13 cellular contexts compared by ENCODE assay signal in the genomic region with DNA sequence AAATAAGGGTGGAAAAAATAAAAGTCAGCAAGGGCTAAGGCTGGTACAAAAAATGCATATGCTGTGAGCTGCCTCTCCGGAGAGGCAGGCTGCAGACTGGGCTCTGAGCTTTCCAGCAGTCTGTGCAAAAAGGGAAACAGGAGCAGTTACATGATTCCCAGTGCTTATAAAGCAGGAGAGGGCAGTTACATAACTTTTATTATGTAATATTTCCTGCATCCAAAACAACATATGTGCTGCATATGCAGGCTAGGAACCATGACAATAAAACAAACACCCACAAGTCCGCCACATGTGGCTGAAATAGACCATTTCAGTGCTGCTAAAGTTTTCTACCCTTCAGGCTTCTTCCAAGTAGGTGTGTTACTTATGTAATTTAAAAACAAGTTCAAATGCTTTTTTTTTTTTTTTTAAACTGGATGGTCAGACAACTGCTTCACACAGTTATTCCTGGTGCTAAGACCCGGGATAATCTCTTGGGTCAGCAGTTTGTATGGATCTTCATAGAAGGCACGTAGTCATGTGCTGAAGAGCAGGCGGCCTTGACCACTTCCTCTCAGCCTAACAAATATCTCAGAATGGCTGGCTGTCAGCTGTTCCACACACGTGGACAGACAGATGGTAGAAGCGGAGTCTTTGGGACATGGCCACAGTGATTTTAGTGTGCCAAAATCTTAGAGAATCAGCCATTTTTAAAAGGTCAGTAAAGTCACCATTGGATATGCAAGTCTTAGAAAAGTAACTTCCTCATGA. TPM values are rescaled to one million over a fixed set of nuclear protein-coding genes. Genes with fewer than 3 reads are reported as not detected.
A peak's percentile ranks its signal among the peaks of the same experiment; 100 is the strongest.
DNase-seq lines count a peak whose midpoint lies in the region; ATAC-seq and TF ChIP-seq lines count a peak whose summit lies in the region.
"Had no signal": no experiment of that assay in that cellular context is flagged by ENCODE, and none has a peak within 500 bp of the region (broad histone marks: within the 10 kb centered on the region; RNA-seq: fewer than 3 reads in every experiment).

No MANE protein-coding gene starts in this region.

- no peaks in the 10 kb centered on the region for H3K9me3 Mint-ChIP-seq in activated naive CD4-positive, alpha-beta T cell treated with anti-CD3 and anti-CD28 coated beads for 36 hours
- H3K9me3 Mint-ChIP-seq: activated naive CD8-positive, alpha-beta T cell treated with anti-CD3 and anti-CD28 coated beads for 36 hours; stimulated activated effector memory CD8-positive, alpha-beta T cell treated with anti-CD3 and anti-CD28 coated beads, Interleukin-12 subunit alpha, Interleukin-12 subunit beta, amount 100 ng/mL, for 72 hours had no signal

- peak overlapping the region; percentile 91 for H3K27ac ChIP-seq in smooth muscle cell (ENCODE audit: low read depth)

- no peaks in the 10 kb centered on the region for H3K9me3 ChIP-seq in smooth muscle cell (replicated peaks; ENCODE audit: low read depth)

- no peaks in the 10 kb centered on the region for H3K27me3 ChIP-seq in smooth muscle cell (ENCODE audit: low read depth)

- no peaks in the 10 kb centered on the region for H3K27me3 Mint-ChIP-seq in activated naive CD4-positive, alpha-beta T cell treated with anti-CD3 and anti-CD28 coated beads for 36 hours (ENCODE audit: low read depth)
- H3K27me3 Mint-ChIP-seq: activated naive CD8-positive, alpha-beta T cell treated with anti-CD3 and anti-CD28 coated beads for 36 hours had no signal

- H3K36me3 Mint-ChIP-seq in activated naive CD4-positive, alpha-beta T cell treated with anti-CD3 and anti-CD28 coated beads for 36 hours (ENCODE audit: low read depth), result no peaks in the 10 kb centered on the region
- H3K36me3 Mint-ChIP-seq: activated naive CD8-positive, alpha-beta T cell treated with anti-CD3 and anti-CD28 coated beads for 36 hours; stimulated activated effector memory CD8-positive, alpha-beta T cell treated with anti-CD3 and anti-CD28 coated beads, Interleukin-12 subunit alpha, Interleukin-12 subunit beta, amount 100 ng/mL, for 72 hours had no signal

- peaks cover 15% of the 10 kb centered on the region for H3F3A ChIP-seq in smooth muscle cell (ENCODE audit: low read depth)

- H3K4me3 ChIP-seq in cardiac fibroblast (replicated peaks in 1 of 2; ENCODE audit: low read depth in 2 of 2, low read length in 2 of 2), result no peak overlapping the region
- H3K4me3 ChIP-seq in smooth muscle cell, result no peak overlapping the region

- intact Hi-C loops in activated naive CD4-positive, alpha-beta T cell treated with anti-CD3 and anti-CD28 coated beads for 36 hours (cut with micrococcal nuclease), result no loop called here

- WGBS in smooth muscle cell (ENCODE audit: low lambda C conversion rate), result 45% methylated on average over 7 of the region's 7 CpGs

- peaks cover 7% of the 10 kb centered on the region for H4K20me1 ChIP-seq in smooth muscle cell (ENCODE audit: low read depth)

- ATAC-seq in GM21515 (IDR thresholded peaks at IDR 0.05; ENCODE audit: unreplicated experiment), result no peak
- ATAC-seq: stimulated activated effector memory CD8-positive, alpha-beta T cell treated with anti-CD3 and anti-CD28 coated beads, Interleukin-12 subunit alpha, Interleukin-12 subunit beta, amount 100 ng/mL, for 72 hours had no signal

- no peak overlapping the region for H3K9ac ChIP-seq in smooth muscle cell (ENCODE audit: low read depth)

- no peak overlapping the region for H2AFZ ChIP-seq in smooth muscle cell (ENCODE audit: low read depth)

- no peak overlapping the region for H3K4me3 Mint-ChIP-seq in activated naive CD4-positive, alpha-beta T cell treated with anti-CD3 and anti-CD28 coated beads for 36 hours
- H3K4me3 Mint-ChIP-seq: activated naive CD8-positive, alpha-beta T cell treated with anti-CD3 and anti-CD28 coated beads for 36 hours; stimulated activated effector memory CD8-positive, alpha-beta T cell treated with anti-CD3 and anti-CD28 coated beads, Interleukin-12 subunit alpha, Interleukin-12 subunit beta, amount 100 ng/mL, for 72 hours had no signal

- TF ChIP-seq CTCF in cardiac fibroblast (IDR thresholded peaks at IDR 0.05; ENCODE audit: low read depth, low read length) (no peak), smooth muscle cell (IDR thresholded peaks at IDR 0.05; ENCODE audit: borderline replicate concordance, insufficient read depth, poor library complexity, severe bottlenecking) (no peak)

- no peaks in the 10 kb centered on the region for H3K4me1 Mint-ChIP-seq in activated naive CD4-positive, alpha-beta T cell treated with anti-CD3 and anti-CD28 coated beads for 36 hours (ENCODE audit: low read depth)
- H3K4me1 Mint-ChIP-seq: activated naive CD8-positive, alpha-beta T cell treated with anti-CD3 and anti-CD28 coated beads for 36 hours; stimulated activated effector memory CD8-positive, alpha-beta T cell treated with anti-CD3 and anti-CD28 coated beads, Interleukin-12 subunit alpha, Interleukin-12 subunit beta, amount 100 ng/mL, for 72 hours had no signal

- peak; percentile 84 for DNase-seq in MV-4-11 (lab: John Stamatoyannopoulos, UW)
- DNase-seq in cardiac fibroblast (ENCODE audit: low read depth in 2 of 2), result peak; percentile 6 to 28
- DNase-seq in inferior parietal cortex (ENCODE audit: extremely low spot score), result peak; percentile 45
- no peak for DNase-seq in smooth muscle cell (lab: John Stamatoyannopoulos, UW; ENCODE audit: unreplicated experiment)
- no peak for DNase-seq in activated naive CD4-positive, alpha-beta T cell treated with anti-CD3 and anti-CD28 coated beads for 36 hours
- DNase-seq in germinal center (ENCODE audit: low spot score), result no peak
- DNase-seq: activated naive CD8-positive, alpha-beta T cell treated with anti-CD3 and anti-CD28 coated beads for 36 hours; DMS153; NCI-H1436; NK-92 treated with Interleukin-12 subunit alpha and Interleukin-12 subunit beta, amount 100 ng/mL, for 24 hours; T-helper 2 cell had no signal

- H3K27ac Mint-ChIP-seq in activated naive CD4-positive, alpha-beta T cell treated with anti-CD3 and anti-CD28 coated beads for 36 hours, result no peak overlapping the region
- H3K27ac Mint-ChIP-seq: activated naive CD8-positive, alpha-beta T cell treated with anti-CD3 and anti-CD28 coated beads for 36 hours; stimulated activated effector memory CD8-positive, alpha-beta T cell treated with anti-CD3 and anti-CD28 coated beads, Interleukin-12 subunit alpha, Interleukin-12 subunit beta, amount 100 ng/mL, for 72 hours had no signal

- CTCF ChIA-PET in activated naive CD4-positive, alpha-beta T cell treated with anti-CD3 and anti-CD28 coated beads for 36 hours (lab: Charles Lee), result interaction anchor here (1.3 kb wide), 1 partner anchor 171 kb away, joined by 3 read pairs; no protein-coding TSS in a partner anchor

- no peaks in the 10 kb centered on the region for H3K79me2 ChIP-seq in smooth muscle cell (ENCODE audit: low read depth)

- H3K36me3 ChIP-seq in smooth muscle cell (ENCODE audit: low read depth), result peaks cover 3% of the 10 kb centered on the region

- H3K4me2 ChIP-seq in smooth muscle cell, result no peak overlapping the region

- no peaks in the 10 kb centered on the region for H3K4me1 ChIP-seq in smooth muscle cell (ENCODE audit: low read depth)

RNA-seq across cellular contexts. Expression of gene ARMC9, which starts 43.5 kb away (rescaled TPM):
- 34.7 and 38.6 TPM in 2 replicates for total RNA-seq in smooth muscle cell
- polyA plus RNA-seq in smooth muscle cell, result 42.9 and 51.0 TPM in 2 replicates
- 1 to 10 TPM; 1.0 to 1.4 TPM for total RNA-seq in activated naive CD4-positive, alpha-beta T cell treated with anti-CD3 and anti-CD28 coated beads for 36 hours

Comparison
In these comparisons a context has a peak if more than half of its experiments do, and no peak if none do; other contexts are left out.
1. DNase-seq: peak in MV-4-11 (single experiment), cardiac fibroblast (2 of 2) and inferior parietal cortex (single experiment); none in smooth muscle cell (single experiment), activated naive CD4-positive, alpha-beta T cell treated with anti-CD3 and anti-CD28 coated beads for 36 hours (single experiment) and germinal center (single experiment).
2. RNA of gene ARMC9, which starts 43.5 kb away (total RNA-seq): 34.7 to 38.6 TPM in smooth muscle cell; 1.0 to 1.4 TPM in activated naive CD4-positive, alpha-beta T cell treated with anti-CD3 and anti-CD28 coated beads for 36 hours; every median in the first group is over 10 times any median in the second.